In genomic region chr13:74148437-74148836, GRCh38 we compare ENCODE assay signal across 29 cellular contexts.
"Had no signal": no experiment of that assay in that cellular context is flagged by ENCODE, and none has a peak within 500 bp of the region (broad histone marks: within the 10 kb centered on the region; RNA-seq: fewer than 3 reads in every experiment).

No MANE protein-coding gene starts in this region.

- H3K4me1 Mint-ChIP-seq: endodermal cell; immature natural killer cell; stimulated activated memory B cell treated with anti-CD40 and anti-IgM and Interleukin-4, amounts not matched to agents 10 μg/mL and 1 μg/mL and 100 μg/mL, for 72 hours had no signal

- H3K4me1 ChIP-seq: lower lobe of right lung, psoas muscle, spleen, testis, tibial artery had no signal

- FAIRE-seq: colon, endothelial cell of umbilical vein had no signal

- ATAC-seq: left colon; left ventricle myocardium superior; lower lobe of right lung; naive thymus-derived CD8-positive, alpha-beta T cell; psoas muscle; right cardiac atrium; stimulated activated memory B cell treated with anti-CD40 and anti-IgM and Interleukin-4, amounts not matched to agents 10 μg/mL and 1 μg/mL and 100 μg/mL, for 72 hours; stimulated activated naive CD8-positive, alpha-beta T cell treated with anti-CD3 and anti-CD28 coated beads, Interleukin-15, Interleukin-2, amounts not matched to agents 100 U/mL and 50 U/mL, for 24 hours had no signal

- H3K36me3 ChIP-seq: esophagus muscularis mucosa, lower lobe of right lung, ovary, spleen, tibial artery had no signal

- DNase-seq: cerebellar nuclear complex; dorsolateral prefrontal cortex; effector CD8-positive, alpha-beta T cell; endodermal cell; foreskin melanocyte; hypothalamus; immature natural killer cell; islet precursor cell; kidney glomerular epithelial cell; left colon; left ventricle myocardium superior; lower lobe of right lung; naive thymus-derived CD8-positive, alpha-beta T cell; nucleus accumbens; ovary; psoas muscle; right cardiac atrium; spleen; stimulated activated CD4-positive, alpha-beta T cell treated with anti-CD3 and anti-CD28 coated beads, Interleukin-4, amount 100 ng/mL, for 4 hours; stimulated activated naive CD8-positive, alpha-beta T cell treated with anti-CD3 and anti-CD28 coated beads, Interleukin-15, Interleukin-2, amounts not matched to agents 100 U/mL and 50 U/mL, for 24 hours; substantia nigra; testis; tibial artery had no signal

- H3K27me3 ChIP-seq: dorsolateral prefrontal cortex, esophagus muscularis mucosa, ovary, spleen, testis, tibial artery had no signal

- H3K9me3 ChIP-seq: esophagus muscularis mucosa, lower lobe of right lung, ovary, psoas muscle, spleen, testis, tibial artery had no signal

- H3K4me3 Mint-ChIP-seq: endodermal cell; immature natural killer cell; stimulated activated memory B cell treated with anti-CD40 and anti-IgM and Interleukin-4, amounts not matched to agents 10 μg/mL and 1 μg/mL and 100 μg/mL, for 72 hours; type B pancreatic cell had no signal

- H3K4me3 ChIP-seq: dorsolateral prefrontal cortex, esophagus muscularis mucosa, lower lobe of right lung, ovary, psoas muscle, skin epidermis, spleen, testis, tibial artery had no signal

- H3K36me3 Mint-ChIP-seq: naive thymus-derived CD8-positive, alpha-beta T cell; stimulated activated memory B cell treated with anti-CD40 and anti-IgM and Interleukin-4, amounts not matched to agents 10 μg/mL and 1 μg/mL and 100 μg/mL, for 72 hours; type B pancreatic cell had no signal

- H3K27me3 Mint-ChIP-seq: naive thymus-derived CD8-positive, alpha-beta T cell; stimulated activated memory B cell treated with anti-CD40 and anti-IgM and Interleukin-4, amounts not matched to agents 10 μg/mL and 1 μg/mL and 100 μg/mL, for 72 hours; type B pancreatic cell had no signal

- H3K27ac Mint-ChIP-seq: endodermal cell; immature natural killer cell; stimulated activated memory B cell treated with anti-CD40 and anti-IgM and Interleukin-4, amounts not matched to agents 10 μg/mL and 1 μg/mL and 100 μg/mL, for 72 hours; type B pancreatic cell had no signal

- H3K9me3 Mint-ChIP-seq: endodermal cell; immature natural killer cell; stimulated activated memory B cell treated with anti-CD40 and anti-IgM and Interleukin-4, amounts not matched to agents 10 μg/mL and 1 μg/mL and 100 μg/mL, for 72 hours; type B pancreatic cell had no signal

- H3K27ac ChIP-seq: dorsolateral prefrontal cortex, esophagus muscularis mucosa, lower lobe of right lung, ovary, psoas muscle, skin epidermis, spleen, testis, tibial artery had no signal
